ENCODE assay signal across 8 cellular contexts in the genomic region with DNA sequence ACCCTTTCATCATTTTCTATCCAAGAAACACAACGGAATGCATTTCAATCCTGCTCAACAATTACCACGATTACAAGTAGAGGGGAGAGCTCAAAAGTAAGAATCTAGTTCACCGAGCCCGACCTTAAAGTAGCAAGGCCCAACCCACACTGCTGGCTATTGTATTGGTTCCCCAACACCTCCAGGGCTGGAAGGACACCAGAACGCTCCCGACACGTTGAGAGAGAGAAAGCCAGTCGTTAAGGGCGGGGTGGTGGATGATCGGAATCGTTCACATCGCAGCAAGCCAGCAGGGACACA. TPM values are rescaled to one million over a fixed set of nuclear protein-coding genes. Genes with fewer than 3 reads are reported as not detected.
DNase-seq lines count a peak whose midpoint lies in the region; ATAC-seq and TF ChIP-seq lines count a peak whose summit lies in the region.

No MANE protein-coding gene starts in this region.

- ATAC-seq in lower lobe of right lung (no peak), upper lobe of left lung (ENCODE audit: low FRiP score in 2 of 2) (no peak), GM21825 (IDR thresholded peaks at IDR 0.05; ENCODE audit: unreplicated experiment) (no peak), GM19023 (IDR thresholded peaks at IDR 0.05; ENCODE audit: unreplicated experiment) (no peak)

- H3K4me3 ChIP-seq in AG04450 (ENCODE audit: low read depth, low read length) (peak overlapping the region; percentile 95), H7 (ENCODE audit: insufficient read depth, low read depth, low read length) (peak overlapping the region; percentile 86), adipocyte (ENCODE audit: low read length) (peak overlapping the region; percentile 89), lower lobe of right lung (peak overlapping the region; percentile 85), upper lobe of left lung (peak overlapping the region; percentile 88 to 99 (median 96))

- TF ChIP-seq POLR2A in upper lobe of left lung (IDR thresholded peaks at IDR 0.05) = no peak

- no peak for TF ChIP-seq CTCF in AG04450 (IDR thresholded peaks at IDR 0.05; ENCODE audit: low read depth, low read length)
- no peak for TF ChIP-seq CTCF in lower lobe of right lung (IDR thresholded peaks at IDR 0.05)
- TF ChIP-seq CTCF in upper lobe of left lung (IDR thresholded peaks at IDR 0.05) = no peak

- H3K27ac ChIP-seq in AG04450 (ENCODE audit: low read depth, low read length) (peak overlapping the region; percentile 31), lower lobe of right lung (peak overlapping the region; percentile 87), upper lobe of left lung (peak overlapping the region; percentile 64 to 89 (median 84))

- H3K27me3 ChIP-seq in AG04450 (ENCODE audit: control insufficient read depth, insufficient read depth, low read length) = no peaks in the 10 kb centered on the region
- peaks cover 20% of the 10 kb centered on the region; the same call in 1 of the 2 replicates for H3K27me3 ChIP-seq in H7 (ENCODE audit: control insufficient read depth, insufficient read depth, low read length)
- H3K27me3 ChIP-seq in adipocyte (replicated peaks; ENCODE audit: control insufficient read depth, insufficient read depth, low read length) = no peaks in the 10 kb centered on the region
- no peaks in the 10 kb centered on the region for H3K27me3 ChIP-seq in lower lobe of right lung (ENCODE audit: low read depth)
- H3K27me3 ChIP-seq in upper lobe of left lung = no peaks in the 10 kb centered on the region

- H3K36me3 ChIP-seq in H7 (replicated peaks; ENCODE audit: control insufficient read depth, insufficient read depth, low read length) (no peaks in the 10 kb centered on the region; the same call in 1 of the 2 replicates), adipocyte (ENCODE audit: control insufficient read depth, insufficient read depth, low read length, severe bottlenecking) (no peaks in the 10 kb centered on the region), lower lobe of right lung (no peaks in the 10 kb centered on the region), upper lobe of left lung (no peaks in the 10 kb centered on the region)

- TF ChIP-seq EP300 in upper lobe of left lung (IDR thresholded peaks at IDR 0.05) = no peak

- H3K4me1 ChIP-seq in adipocyte (ENCODE audit: control insufficient read depth, insufficient read depth, low read length) (peaks cover 11% of the 10 kb centered on the region), lower lobe of right lung (peaks cover 18% of the 10 kb centered on the region), upper lobe of left lung (peaks cover 12 to 32% (median 17%) of the 10 kb centered on the region in 4 donors)

- intact Hi-C loops in lower lobe of right lung (cut with DNase I) = no loop called here

- no peaks in the 10 kb centered on the region; the same call in 1 of the 2 replicates for H3K9me3 ChIP-seq in AG04450 (ENCODE audit: control insufficient read depth, insufficient read depth, low read length)
- H3K9me3 ChIP-seq in adipocyte (ENCODE audit: control insufficient read depth, low read length) = no peaks in the 10 kb centered on the region
- H3K9me3 ChIP-seq in lower lobe of right lung = no peaks in the 10 kb centered on the region
- no peaks in the 10 kb centered on the region for H3K9me3 ChIP-seq in upper lobe of left lung

- POLR2A ChIA-PET in AG04450 (lab: Yijun Ruan, JAX) = interaction anchor here (1.1 kb wide), 1 partner anchor 19 kb away, joined by 3 read pairs; no protein-coding TSS in a partner anchor

- peak overlapping the region; percentile 90 for H3K9ac ChIP-seq in adipocyte (ENCODE audit: low read length)

- DNase-seq in AG04450 (ENCODE audit: low read depth, low spot score) (no peak), H7 (no peak), adipocyte (ENCODE audit: low read depth) (no peak), lower lobe of right lung (no peak), upper lobe of left lung (no peak), mesenteric fat pad (ENCODE audit: low spot score) (no peak)

- CTCF ChIA-PET in AG04450 (lab: Charles Lee) = no interaction called here

- WGBS in upper lobe of left lung, 2 donors = 1% methylated on average over 4 to 12 of the region's 12 CpGs

RNA-seq across cellular contexts. Expression of a gene that starts 0.7 kb away (rescaled TPM):
- polyA plus RNA-seq in AG04450 (2011; rRNA removed) = 93.1 and 114 TPM in 2 replicates
- 120 and 138 TPM in 2 replicates for polyA minus RNA-seq in AG04450 (2011; rRNA and poly(A)+ RNA removed)
- 81.8 and 152 TPM in 2 replicates for total RNA-seq in H7 (2014; rRNA removed; shearing (Covaris generic))
- total RNA-seq in lower lobe of right lung (59.7 TPM), upper lobe of left lung (10 to 100 TPM; 24.4 to 48.3 (median 38.1) TPM), mesenteric fat pad (54.4 TPM)

Comparison
In these comparisons a context has a peak if more than half of its experiments do, and no peak if none do; other contexts are left out.
1. H3K27ac ChIP-seq: peak in every context shown above with its lines; median percentile 87 in lower lobe of right lung; 84 in upper lobe of left lung; 31 in AG04450.